Comparison of ENCODE assay signal across 8 cellular contexts in the genomic region with DNA sequence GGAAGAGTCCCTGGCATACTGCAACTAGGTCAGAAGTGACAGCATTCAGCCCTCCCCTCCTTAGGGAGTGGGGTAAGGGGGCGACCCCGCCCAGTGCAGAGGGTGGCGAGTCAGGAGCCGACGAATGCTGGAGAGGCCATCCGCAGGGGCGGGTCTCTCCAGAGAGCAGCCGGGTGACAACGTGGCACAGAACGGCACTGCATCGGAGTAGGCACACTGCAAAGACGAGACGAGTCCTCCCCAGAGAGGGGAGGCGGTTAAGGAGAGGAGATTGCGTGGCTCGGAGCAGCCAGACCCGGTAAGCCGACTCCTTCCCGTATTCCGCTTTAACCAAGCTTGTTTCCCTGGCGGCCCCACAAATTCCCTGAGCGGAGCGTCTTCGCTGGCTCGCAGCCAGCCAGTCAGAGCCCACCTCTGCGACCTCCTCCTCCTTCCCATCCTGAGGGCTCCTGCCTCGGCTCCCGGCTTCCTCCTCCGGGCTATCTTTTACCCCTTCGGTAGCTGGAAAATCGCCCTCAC. TPM values are rescaled to one million over a fixed set of nuclear protein-coding genes. Genes with fewer than 3 reads are reported as not detected.
A peak's percentile ranks its signal among the peaks of the same experiment; 100 is the strongest.
DNase-seq lines count a peak whose midpoint lies in the region; ATAC-seq and TF ChIP-seq lines count a peak whose summit lies in the region.

No MANE protein-coding gene starts in this region.

- DNase-seq in C1 segment of cervical spinal cord (lab: John Stamatoyannopoulos, UW) = peak in 8 of 14 donors; percentile 2 to 47 (median 22)
- peak; percentile 48 for DNase-seq in NCI-H345 (lab: John Stamatoyannopoulos, UW)
- DNase-seq in ecto neural progenitor cell (ENCODE audit: low spot score) = peak; percentile 66
- DNase-seq in HuH-7.5 (ENCODE audit: low spot score) = no peak
- DNase-seq in Peyer's patch = no peak
- no peak for DNase-seq in OCI-M1 (lab: John Stamatoyannopoulos, UW)

- H3K27me3 ChIP-seq in muscle layer of duodenum (ENCODE audit: low read depth, low read length) (no peaks in the 10 kb centered on the region), Peyer's patch (no peaks in the 10 kb centered on the region)

- H3K27ac ChIP-seq in muscle layer of duodenum (ENCODE audit: low read length) = no peak overlapping the region
- no peak overlapping the region for H3K27ac ChIP-seq in Peyer's patch

- TF ChIP-seq CTCF in Peyer's patch (IDR thresholded peaks at IDR 0.05) = no peak

- H3K4me3 ChIP-seq in muscle layer of duodenum (ENCODE audit: low read depth in 1 of 2, low read length in 2 of 2) (peak overlapping the region; percentile 33 to 58), Peyer's patch (peak overlapping the region in 2 of 4 donors; percentile 19 to 23)

- H3K9me3 ChIP-seq in muscle layer of duodenum (ENCODE audit: control insufficient read depth in 1 of 2, low read length in 2 of 2) = no peaks in the 10 kb centered on the region
- H3K9me3 ChIP-seq in Peyer's patch = no peaks in the 10 kb centered on the region

- H3K4me1 ChIP-seq in muscle layer of duodenum (ENCODE audit: control insufficient read depth in 1 of 2, insufficient read depth in 2 of 2, low read length in 2 of 2) = no peaks in the 10 kb centered on the region
- H3K4me1 ChIP-seq in Peyer's patch = no peaks in the 10 kb centered on the region

- no peaks in the 10 kb centered on the region for H3K36me3 ChIP-seq in muscle layer of duodenum (ENCODE audit: control insufficient read depth in 1 of 2, insufficient read depth in 2 of 2, low read length in 2 of 2)
- H3K36me3 ChIP-seq in Peyer's patch = no peaks in the 10 kb centered on the region

- ATAC-seq in HG02870 (IDR thresholded peaks at IDR 0.05; ENCODE audit: unreplicated experiment) = no peak

- no peak for TF ChIP-seq POLR2A in Peyer's patch (IDR thresholded peaks at IDR 0.05)

RNA-seq across cellular contexts. Expression of gene LINC00632, which starts 54.9 kb away (rescaled TPM):
- 10 to 100 TPM; 10.3 to 64.4 (median 17.5) TPM for total RNA-seq in Peyer's patch

Comparison
In these comparisons a context has a peak if more than half of its experiments do, and no peak if none do; other contexts are left out.
1. DNase-seq: peak in C1 segment of cervical spinal cord (8 of 14), NCI-H345 (single experiment) and ecto neural progenitor cell (single experiment); none in HuH-7.5 (single experiment), Peyer's patch (0 of 3) and OCI-M1 (single experiment).